ENCODE assay signal across 10 cellular contexts in the genomic region with DNA sequence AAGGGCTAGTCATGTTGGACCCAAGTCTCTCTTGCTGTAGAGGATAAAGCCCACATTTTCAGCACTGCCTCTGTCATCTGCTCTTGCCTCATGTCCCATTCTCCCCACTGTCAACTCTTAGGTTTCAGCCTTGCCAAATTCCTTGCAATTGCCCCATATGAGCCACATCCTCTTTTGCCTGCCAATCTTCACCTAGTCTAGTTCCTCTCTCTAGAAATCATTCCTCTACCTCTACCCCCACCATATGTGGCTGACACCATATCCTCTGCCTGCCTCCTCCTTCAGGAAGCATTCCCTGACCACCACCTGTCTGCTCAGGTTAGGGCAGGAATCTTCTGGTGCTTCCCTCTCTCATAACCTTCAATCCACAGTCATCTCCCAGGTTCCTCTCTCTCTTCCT. TPM values are rescaled to one million over a fixed set of nuclear protein-coding genes. Genes with fewer than 3 reads are reported as not detected.
A peak's percentile ranks its signal among the peaks of the same experiment; 100 is the strongest.
DNase-seq lines count a peak whose midpoint lies in the region; ATAC-seq and TF ChIP-seq lines count a peak whose summit lies in the region.
"Had no signal": no experiment of that assay in that cellular context is flagged by ENCODE, and none has a peak within 500 bp of the region (broad histone marks: within the 10 kb centered on the region; RNA-seq: fewer than 3 reads in every experiment).

No MANE protein-coding gene starts in this region.

- no peak overlapping the region for H3K4me3 ChIP-seq in CD8-positive, alpha-beta T cell (ENCODE audit: low read depth, low read length)
- no peak overlapping the region for H3K4me3 ChIP-seq in choroid plexus epithelial cell (ENCODE audit: low read depth, low read length)

- H3K36me3 Mint-ChIP-seq in CD8-positive, alpha-beta T cell = peaks cover 5% of the 10 kb centered on the region
- H3K36me3 Mint-ChIP-seq in natural killer cell treated with Interleukin-12 subunit alpha and Interleukin-12 subunit beta and Interleukin-15 and Interleukin-18, amount 100 ng/mL, for 72 hours = no peaks in the 10 kb centered on the region

- no peak overlapping the region for H3K4me3 Mint-ChIP-seq in CD8-positive, alpha-beta T cell
- H3K4me3 Mint-ChIP-seq in natural killer cell treated with Interleukin-12 subunit alpha and Interleukin-12 subunit beta and Interleukin-15 and Interleukin-18, amount 100 ng/mL, for 72 hours = peak overlapping the region; percentile 8

- H3K4me1 Mint-ChIP-seq in CD8-positive, alpha-beta T cell (ENCODE audit: low read depth) = peaks cover 52% of the 10 kb centered on the region
- H3K4me1 Mint-ChIP-seq in natural killer cell treated with Interleukin-12 subunit alpha and Interleukin-12 subunit beta and Interleukin-15 and Interleukin-18, amount 100 ng/mL, for 72 hours (ENCODE audit: low read depth in 2 of 2) = peaks cover 18 to 32% of the 10 kb centered on the region in 2 donors

- peak overlapping the region; percentile 0 for H3K27ac Mint-ChIP-seq in CD8-positive, alpha-beta T cell
- H3K27ac Mint-ChIP-seq in natural killer cell treated with Interleukin-12 subunit alpha and Interleukin-12 subunit beta and Interleukin-15 and Interleukin-18, amount 100 ng/mL, for 72 hours = peak overlapping the region; percentile 6 to 31

- DNase-seq in CD8-positive, alpha-beta T cell = no peak
- DNase-seq in MV-4-11 (lab: John Stamatoyannopoulos, UW) (peak; percentile 96), choroid plexus epithelial cell (ENCODE audit: low read depth) (peak; percentile 16), GM19238 (ENCODE audit: insufficient read length, low spot score) (no peak)
- no peak for DNase-seq in natural killer cell treated with Interleukin-12 subunit alpha and Interleukin-12 subunit beta and Interleukin-15 and Interleukin-18, amount 100 ng/mL, for 72 hours (ENCODE audit: low spot score)
- DNase-seq in activated CD4-positive, alpha-beta T cell treated with anti-CD3 and anti-CD28 coated beads, Interleukin-2, amount 50 U/mL, for 4 hours = no peak
- DNase-seq: brain microvascular endothelial cell, NCI-H510A treated with DMSO at 0.1 percent for 48 hours had no signal

- H3K4me1 ChIP-seq in CD8-positive, alpha-beta T cell (ENCODE audit: insufficient read depth, low read length) = peaks cover 43% of the 10 kb centered on the region

- H3K27me3 ChIP-seq in CD8-positive, alpha-beta T cell (ENCODE audit: insufficient read depth, low read length) = no peaks in the 10 kb centered on the region
- H3K27me3 ChIP-seq: brain microvascular endothelial cell had no signal

- ATAC-seq in CD8-positive, alpha-beta T cell = no peak
- ATAC-seq in natural killer cell treated with Interleukin-12 subunit alpha and Interleukin-12 subunit beta and Interleukin-15 and Interleukin-18, amount 100 ng/mL, for 72 hours = peak in 1 of 2 donors; percentile 41
- no peak for ATAC-seq in GM18868 (IDR thresholded peaks at IDR 0.05; ENCODE audit: unreplicated experiment)
- no peak for ATAC-seq in GM19463 (IDR thresholded peaks at IDR 0.05; ENCODE audit: unreplicated experiment)

- intact Hi-C loops in CD8-positive, alpha-beta T cell (cut with DNase I, micrococcal nuclease) = no loop called here

- no peaks in the 10 kb centered on the region for H3K36me3 ChIP-seq in CD8-positive, alpha-beta T cell (ENCODE audit: insufficient read depth, low read length)

- TF ChIP-seq CTCF in CD8-positive, alpha-beta T cell (IDR thresholded peaks at IDR 0.05) = no peak
- TF ChIP-seq CTCF in choroid plexus epithelial cell (conservative IDR thresholded peaks at IDR 0.05; ENCODE audit: low read depth, low read length) = no peak

- H3K27me3 Mint-ChIP-seq in CD8-positive, alpha-beta T cell (ENCODE audit: low read depth) = no peaks in the 10 kb centered on the region
- no peaks in the 10 kb centered on the region for H3K27me3 Mint-ChIP-seq in natural killer cell treated with Interleukin-12 subunit alpha and Interleukin-12 subunit beta and Interleukin-15 and Interleukin-18, amount 100 ng/mL, for 72 hours

- no peak overlapping the region for H3K27ac ChIP-seq in CD8-positive, alpha-beta T cell (ENCODE audit: low read depth, low read length)
- H3K27ac ChIP-seq: brain microvascular endothelial cell had no signal

- H3K9me3 Mint-ChIP-seq in CD8-positive, alpha-beta T cell = no peaks in the 10 kb centered on the region
- H3K9me3 Mint-ChIP-seq in natural killer cell treated with Interleukin-12 subunit alpha and Interleukin-12 subunit beta and Interleukin-15 and Interleukin-18, amount 100 ng/mL, for 72 hours = no peaks in the 10 kb centered on the region

- no peaks in the 10 kb centered on the region for H3K9me3 ChIP-seq in CD8-positive, alpha-beta T cell (ENCODE audit: low read length)

- CTCF ChIA-PET in CD8-positive, alpha-beta T cell (lab: Charles Lee) = interaction anchor here (0.8 to 1.2 kb wide), 5 partner anchors 14 to 180 kb away, joined by 3 to 5 read pairs (median 4); no protein-coding TSS in a partner anchor

- POLR2A ChIA-PET in CD8-positive, alpha-beta T cell (lab: Charles Lee) = no interaction called here

RNA-seq across cellular contexts. Expression of a gene that starts 38.2 kb away (rescaled TPM):
- total RNA-seq in CD8-positive, alpha-beta T cell = 10 to 100 TPM; 17.9 to 18.3 TPM
- 10 to 100 TPM; 25.3 to 31.4 TPM for total RNA-seq in natural killer cell treated with Interleukin-12 subunit alpha and Interleukin-12 subunit beta and Interleukin-15 and Interleukin-18, amount 100 ng/mL, for 72 hours

Comparison
In these comparisons a context has a peak if more than half of its experiments do, and no peak if none do; other contexts are left out.
1. DNase-seq: peak in MV-4-11 (single experiment) and choroid plexus epithelial cell (single experiment); none in CD8-positive, alpha-beta T cell (0 of 7), natural killer cell treated with Interleukin-12 subunit alpha and Interleukin-12 subunit beta and Interleukin-15 and Interleukin-18, amount 100 ng/mL, for 72 hours (single experiment), GM19238 (single experiment) and activated CD4-positive, alpha-beta T cell treated with anti-CD3 and anti-CD28 coated beads, Interleukin-2, amount 50 U/mL, for 4 hours (0 of 2).